In the genomic region with DNA sequence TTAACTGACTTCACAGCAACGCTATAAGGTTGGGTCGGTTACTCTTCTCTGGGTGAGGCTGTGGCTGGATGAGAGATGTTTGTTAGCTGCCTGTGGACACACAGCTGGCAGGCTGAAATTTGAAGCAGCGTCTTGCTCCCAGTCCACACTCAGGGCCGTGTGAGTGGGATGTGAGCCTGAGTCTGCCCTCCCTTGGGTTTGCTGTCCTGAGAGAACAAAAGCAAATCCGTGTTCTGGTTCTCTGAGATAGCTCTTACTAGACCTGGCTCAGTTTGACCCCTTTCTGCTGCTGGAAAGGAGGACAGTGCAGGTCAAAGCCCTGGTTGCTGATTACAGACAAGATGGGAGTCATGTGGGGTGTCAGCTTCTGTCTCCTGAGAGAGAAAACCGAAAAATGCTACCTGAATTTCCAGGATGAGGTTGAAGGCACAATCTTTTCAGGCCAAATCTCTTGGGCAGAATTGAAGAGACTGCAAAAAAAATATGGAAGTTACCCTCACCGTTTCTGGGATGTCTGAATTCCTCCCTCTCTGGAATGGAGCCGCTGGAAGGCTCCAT, we compare ENCODE assay signal across 15 cellular contexts.
DNase-seq lines count a peak whose midpoint lies in the region; ATAC-seq, FAIRE-seq and TF ChIP-seq lines count a peak whose summit lies in the region.
"Had no signal": no experiment of that assay in that cellular context is flagged by ENCODE, and none has a peak within 500 bp of the region (broad histone marks: within the 10 kb centered on the region; RNA-seq: fewer than 3 reads in every experiment).

No MANE protein-coding gene starts in this region.

- H3K9me3 ChIP-seq in cardiac muscle cell (ENCODE audit: low read depth) (no peaks in the 10 kb centered on the region), keratinocyte (ENCODE audit: control insufficient read depth, low read depth, low read length) (no peaks in the 10 kb centered on the region), pancreas (no peaks in the 10 kb centered on the region)

- intact Hi-C loops in cardiac septum (cut with DNase I) (loop anchor here (5.0 kb wide), 1 partner anchor 265 kb away; no protein-coding TSS in a partner anchor), pancreas (cut with DNase I) (loop anchor here in 1 of 3 donors (10.0 kb wide), 1 partner anchor 263 kb away; no protein-coding TSS in a partner anchor)

- H3K27me3 ChIP-seq in cardiac muscle cell (no peaks in the 10 kb centered on the region), keratinocyte (ENCODE audit: control insufficient read depth, extremely low read depth, insufficient read depth, low read length) (no peaks in the 10 kb centered on the region), pancreas (no peaks in the 10 kb centered on the region)

- no peak overlapping the region for H3K4me2 ChIP-seq in keratinocyte (ENCODE audit: control insufficient read depth, extremely low read depth, insufficient read depth, low read depth, low read length)

- 64 to 67% methylated on average over 8 of the region's 8 CpGs for WGBS in pancreas, 2 donors
- WGBS in urinary bladder = 44% methylated on average over 8 of the region's 8 CpGs

- H4K20me1 ChIP-seq in keratinocyte (ENCODE audit: control insufficient read depth, extremely low read depth, insufficient read depth, low read length) = no peaks in the 10 kb centered on the region

- H3K36me3 ChIP-seq in cardiac muscle cell = no peaks in the 10 kb centered on the region
- no peaks in the 10 kb centered on the region for H3K36me3 ChIP-seq in keratinocyte (ENCODE audit: control insufficient read depth in 2 of 2, extremely low read depth in 1 of 2, insufficient read depth in 2 of 2, low read length in 2 of 2)
- H3K36me3 ChIP-seq in pancreas = no peaks in the 10 kb centered on the region
- H3K36me3 ChIP-seq in urinary bladder (ENCODE audit: insufficient read depth) = no peaks in the 10 kb centered on the region

- H3K9me1 ChIP-seq in keratinocyte (ENCODE audit: control insufficient read depth, extremely low read depth, insufficient read depth, low read length) = peaks cover 2% of the 10 kb centered on the region

- no peak for FAIRE-seq in keratinocyte (lab: Jason Lieb, UNC)
- no peak for FAIRE-seq in pancreas (lab: Jason Lieb, UNC)

- peak overlapping the region; percentile 71 for H3K9ac ChIP-seq in keratinocyte (ENCODE audit: control insufficient read depth, extremely low read depth, insufficient read depth, low read length)

- H3K79me2 ChIP-seq in keratinocyte (ENCODE audit: control insufficient read depth, insufficient read depth, low read length) = no peaks in the 10 kb centered on the region

- H2AFZ ChIP-seq in keratinocyte (ENCODE audit: control insufficient read depth, low read length) = peak overlapping the region; percentile 50

- H3K4me1 ChIP-seq in cardiac muscle cell (ENCODE audit: low read depth) (peaks cover 12% of the 10 kb centered on the region), keratinocyte (ENCODE audit: control insufficient read depth, extremely low read depth, insufficient read depth, low read length) (peaks cover 58% of the 10 kb centered on the region), pancreas (peaks cover 55 to 83% (median 76%) of the 10 kb centered on the region in 3 donors), urinary bladder (ENCODE audit: insufficient read depth) (no peaks in the 10 kb centered on the region)

- dilution Hi-C loops in keratinocyte (cut with MboI; ENCODE audit: extremely low pct_ligation_motif_present, low sequenced_read_pairs) = no loop called here

- H3K4me3 ChIP-seq in cardiac muscle cell (no peak overlapping the region), keratinocyte (ENCODE audit: control insufficient read depth in 2 of 3, extremely low read depth in 1 of 3, insufficient read depth in 2 of 3, low read depth in 1 of 3, low read length in 3 of 3) (no peak overlapping the region), pancreas (no peak overlapping the region), urinary bladder (ENCODE audit: low read depth, low read length) (no peak overlapping the region)

- TF ChIP-seq CTCF in cardiac muscle cell (IDR thresholded peaks at IDR 0.05; ENCODE audit: low read depth, low read length) = no peak
- TF ChIP-seq CTCF in keratinocyte (optimal IDR thresholded peaks at IDR 0.05 in 1 of 3, IDR thresholded peaks at IDR 0.05 in 1 of 3, conservative IDR thresholded peaks at IDR 0.05 in 1 of 3; ENCODE audit: extremely low read depth in 1 of 3, insufficient read depth in 2 of 3, low read length in 3 of 3) = no peak
- TF ChIP-seq CTCF in pancreas (IDR thresholded peaks at IDR 0.05) = no peak

- DNase-seq in cardiac muscle cell (ENCODE audit: low read depth in 1 of 2, low spot score in 1 of 2) = no peak
- no peak for DNase-seq in cardiac septum (ENCODE audit: low spot score)
- DNase-seq in keratinocyte (ENCODE audit: low read depth, low spot score) = no peak
- no peak for DNase-seq in pancreas
- DNase-seq in NCI-H1436 treated with DMSO at 0.1 percent for 48 hours (lab: John Stamatoyannopoulos, UW) = no peak
- no peak for DNase-seq in NCI-H345 (lab: John Stamatoyannopoulos, UW)
- DNase-seq: activated CD4-positive, alpha-beta memory T cell treated with anti-CD3 and anti-CD28 coated beads, Interleukin-2, amount 10 ng/mL, durations not matched to agents 7 days and 5 days; activated naive CD4-positive, alpha-beta T cell; foreskin fibroblast; left colon; NK-92 treated with Interleukin-12 subunit alpha and Interleukin-12 subunit beta, amount 100 ng/mL, for 24 hours; stimulated activated CD8-positive, alpha-beta memory T cell treated with anti-CD3 and anti-CD28 coated beads, Interleukin-4, amount 100 ng/mL, for 48 hours had no signal

- H3K27ac ChIP-seq in cardiac muscle cell (peak overlapping the region; percentile 79), keratinocyte (ENCODE audit: control insufficient read depth, insufficient read depth, low read length) (peak overlapping the region; percentile 95), pancreas (peak overlapping the region; percentile 93 to 96 (median 96)), urinary bladder (ENCODE audit: low read depth) (peak overlapping the region; percentile 69)
- H3K27ac ChIP-seq: 22Rv1 had no signal

- ATAC-seq in pancreas = no peak
- no peak for ATAC-seq in HG02588 (IDR thresholded peaks at IDR 0.05; ENCODE audit: unreplicated experiment)
